Comparison of ENCODE assay signal across 20 cellular contexts in genomic region chr10:102261196-102261595, GRCh38. TPM values are rescaled to one million over a fixed set of nuclear protein-coding genes. Genes with fewer than 3 reads are reported as not detected.
"Had no signal": no experiment of that assay in that cellular context is flagged by ENCODE, and none has a peak within 500 bp of the region (broad histone marks: within the 10 kb centered on the region; RNA-seq: fewer than 3 reads in every experiment).

No MANE protein-coding gene starts in this region.

- H3K4me2 ChIP-seq: neural progenitor cell had no signal

- H3K9ac ChIP-seq: neural progenitor cell had no signal

- H3K9me3 Mint-ChIP-seq: activated CD4-positive, alpha-beta memory T cell treated with anti-CD3 and anti-CD28 coated beads, Interleukin-2, amount 10 ng/mL, durations not matched to agents 7 days and 5 days; activated naive CD8-positive, alpha-beta T cell treated with anti-CD3 and anti-CD28 coated beads, Interleukin-2, amount 10 ng/mL, durations not matched to agents 7 days and 5 days; neural progenitor cell; T-cell had no signal

- H3K9me3 ChIP-seq: ascending aorta, left ventricle myocardium inferior, pancreas, spleen, suprapubic skin, upper lobe of left lung had no signal

- H3K4me1 ChIP-seq: neural progenitor cell, suprapubic skin had no signal

- DNase-seq: activated CD4-positive, alpha-beta memory T cell treated with anti-CD3 and anti-CD28 coated beads, Interleukin-2, amount 10 ng/mL, durations not matched to agents 7 days and 5 days; activated gamma-delta T cell treated with Interleukin-2 at 50 U/mL for 16 hours; activated naive CD8-positive, alpha-beta T cell treated with anti-CD3 and anti-CD28 coated beads, Interleukin-2, amount 10 ng/mL, durations not matched to agents 7 days and 5 days; activated T-cell treated with anti-CD3 and anti-CD28 coated beads, Interleukin-2, amount 50 U/mL, for 48 hours; left ventricle myocardium inferior; pancreas; spleen; stimulated activated CD4-positive, alpha-beta T cell treated with anti-CD3 and anti-CD28 coated beads, Interleukin-1b, Interleukin-23, amount 100 ng/mL, for 48 hours; stimulated activated naive CD4-positive, alpha-beta T cell treated with Interleukin-2 at 50 U/mL for 16 hours; T-cell; T1000; upper lobe of left lung had no signal

- H3K27ac ChIP-seq: ascending aorta, left ventricle myocardium inferior, neural progenitor cell, spleen, suprapubic skin, upper lobe of left lung had no signal

- ATAC-seq: pancreas, T-cell had no signal

- H3K27me3 ChIP-seq: ascending aorta, neural progenitor cell, pancreas, spleen, suprapubic skin, upper lobe of left lung had no signal

- H2AFZ ChIP-seq: neural progenitor cell had no signal

- H3K27me3 Mint-ChIP-seq: activated CD4-positive, alpha-beta memory T cell treated with anti-CD3 and anti-CD28 coated beads, Interleukin-2, amount 10 ng/mL, durations not matched to agents 7 days and 5 days; activated naive CD8-positive, alpha-beta T cell treated with anti-CD3 and anti-CD28 coated beads, Interleukin-2, amount 10 ng/mL, durations not matched to agents 7 days and 5 days; T-cell had no signal

- H3K4me3 Mint-ChIP-seq: activated CD4-positive, alpha-beta memory T cell treated with anti-CD3 and anti-CD28 coated beads, Interleukin-2, amount 10 ng/mL, durations not matched to agents 7 days and 5 days; activated naive CD8-positive, alpha-beta T cell treated with anti-CD3 and anti-CD28 coated beads, Interleukin-2, amount 10 ng/mL, durations not matched to agents 7 days and 5 days; neural progenitor cell; T-cell had no signal

- H3K27ac Mint-ChIP-seq: activated CD4-positive, alpha-beta memory T cell treated with anti-CD3 and anti-CD28 coated beads, Interleukin-2, amount 10 ng/mL, durations not matched to agents 7 days and 5 days; activated naive CD8-positive, alpha-beta T cell treated with anti-CD3 and anti-CD28 coated beads, Interleukin-2, amount 10 ng/mL, durations not matched to agents 7 days and 5 days; neural progenitor cell; T-cell had no signal

- H3K4me3 ChIP-seq: ascending aorta, left ventricle myocardium inferior, neural progenitor cell, pancreas, spleen, suprapubic skin, upper lobe of left lung had no signal

RNA-seq across cellular contexts. Expression of gene PITX3, which starts 19.9 kb away (rescaled TPM):
- total RNA-seq: activated CD4-positive, alpha-beta memory T cell treated with anti-CD3 and anti-CD28 coated beads, Interleukin-2, amount 10 ng/mL, durations not matched to agents 7 days and 5 days; activated naive CD8-positive, alpha-beta T cell treated with anti-CD3 and anti-CD28 coated beads, Interleukin-2, amount 10 ng/mL, durations not matched to agents 7 days and 5 days; ascending aorta; endothelial cell of umbilical vein; fibroblast of lung; frontal cortex; mesenteric fat pad; pancreas; spleen; suprapubic skin; T-cell had no signal
- polyA plus RNA-seq: endothelial cell of umbilical vein, fibroblast of lung, keratinocyte, pancreas, spleen had no signal

RNA-seq across cellular contexts. Expression of gene ELOVL3, which starts 35.1 kb away (rescaled TPM):
- total RNA-seq: activated CD4-positive, alpha-beta memory T cell treated with anti-CD3 and anti-CD28 coated beads, Interleukin-2, amount 10 ng/mL, durations not matched to agents 7 days and 5 days; ascending aorta; endothelial cell of umbilical vein; frontal cortex; left ventricle myocardium inferior; pancreas; T-cell had no signal
- polyA plus RNA-seq: endothelial cell of umbilical vein had no signal
